ENCODE assay signal across 22 cellular contexts in genomic region chr1:239823852-239824251, GRCh38.
"Had no signal": no experiment of that assay in that cellular context is flagged by ENCODE, and none has a peak within 500 bp of the region (broad histone marks: within the 10 kb centered on the region; RNA-seq: fewer than 3 reads in every experiment).

No MANE protein-coding gene starts in this region.

- H3K9me3 ChIP-seq: colonic mucosa, esophagus squamous epithelium, gastroesophageal sphincter, heart left ventricle, left lung, lower lobe of right lung, mucosa of descending colon had no signal

- H3K4me1 ChIP-seq: colonic mucosa, esophagus squamous epithelium, heart left ventricle, left lung, lower lobe of right lung had no signal

- H2AFZ ChIP-seq: hepatocyte had no signal

- H3K4me2 ChIP-seq: hepatocyte had no signal

- DNase-seq: colonic mucosa; cortex of kidney; effector CD8-positive, alpha-beta T cell; effector memory CD8-positive, alpha-beta T cell; endodermal cell; erythroblast; esophagus squamous epithelium; foreskin fibroblast; heart left ventricle; hypothalamus; immature natural killer cell; left cardiac atrium; left lung; left ventricle myocardium superior; lower lobe of right lung; mesenchymal stem cell; mucosa of descending colon; naive B cell; naive thymus-derived CD8-positive, alpha-beta T cell had no signal

- H3K27me3 ChIP-seq: colonic mucosa, esophagus squamous epithelium, gastroesophageal sphincter, heart left ventricle, hepatocyte, left lung had no signal

- H3K4me3 ChIP-seq: colonic mucosa, esophagus squamous epithelium, gastroesophageal sphincter, heart left ventricle, hepatocyte, left lung, lower lobe of right lung, mucosa of descending colon had no signal

- H3K36me3 ChIP-seq: colonic mucosa, esophagus squamous epithelium, heart left ventricle, left lung, lower lobe of right lung had no signal

- H3K27ac ChIP-seq: colonic mucosa, epithelial cell of prostate, esophagus squamous epithelium, gastroesophageal sphincter, heart left ventricle, hepatocyte, left lung, lower lobe of right lung had no signal
